ENCODE assay signal across 31 cellular contexts in the genomic region with DNA sequence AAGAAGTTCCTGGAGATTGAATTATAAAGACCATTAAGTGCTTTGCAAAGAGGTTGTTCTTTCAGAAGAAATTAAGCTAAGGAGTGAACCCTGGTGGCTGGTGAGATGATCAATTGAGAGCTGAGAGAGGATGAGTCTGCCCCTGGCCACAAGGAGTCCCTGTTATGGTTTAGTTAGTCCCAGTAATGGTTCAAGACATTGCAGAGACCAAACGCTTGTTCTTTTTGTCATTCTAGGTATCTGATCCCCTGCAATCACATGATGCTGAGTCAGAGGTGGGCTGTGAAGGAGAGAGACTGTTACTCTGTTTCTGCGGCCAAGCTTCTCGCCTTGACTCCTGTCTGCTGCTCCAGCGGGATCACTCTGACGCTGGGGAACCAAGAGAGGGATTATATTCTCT.
DNase-seq lines count a peak whose midpoint lies in the region; ATAC-seq and TF ChIP-seq lines count a peak whose summit lies in the region.
"Had no signal": no experiment of that assay in that cellular context is flagged by ENCODE, and none has a peak within 500 bp of the region (broad histone marks: within the 10 kb centered on the region; RNA-seq: fewer than 3 reads in every experiment).

No MANE protein-coding gene starts in this region.

- no peak overlapping the region for H3K56ac ChIP-seq in mesendoderm (ENCODE audit: low read length)

- H3K4me1 ChIP-seq in Loucy (ENCODE audit: insufficient read depth, low read length, poor library complexity, severe bottlenecking): no peaks in the 10 kb centered on the region
- no peaks in the 10 kb centered on the region for H3K4me1 ChIP-seq in mesendoderm (ENCODE audit: control insufficient read depth, low read depth, low read length)
- H3K4me1 ChIP-seq: adrenal gland, uterus had no signal

- no peak overlapping the region for H4K5ac ChIP-seq in mesendoderm (ENCODE audit: low read length)

- H3K36me3 ChIP-seq in Loucy (ENCODE audit: insufficient read depth, low read length): no peaks in the 10 kb centered on the region
- H3K36me3 ChIP-seq in mesendoderm (ENCODE audit: control insufficient read depth, insufficient read depth, low read length): no peaks in the 10 kb centered on the region
- H3K36me3 ChIP-seq: adrenal gland, uterus had no signal

- no peaks in the 10 kb centered on the region for H3K27me3 ChIP-seq in Loucy (ENCODE audit: insufficient read depth, low read length, poor library complexity, severe bottlenecking)
- H3K27me3 ChIP-seq in mesendoderm (ENCODE audit: insufficient read depth, low read length, poor library complexity): no peaks in the 10 kb centered on the region
- H3K27me3 ChIP-seq: adrenal gland, neutrophil, uterus had no signal

- H3K79me2 ChIP-seq in Loucy (ENCODE audit: insufficient read depth, low read length) (no peaks in the 10 kb centered on the region), mesendoderm (ENCODE audit: control insufficient read depth, insufficient read depth, low read length) (no peaks in the 10 kb centered on the region)

- H3K4me3 ChIP-seq in Loucy (ENCODE audit: low read length, poor library complexity, severe bottlenecking): no peak overlapping the region
- H3K4me3 ChIP-seq in mesendoderm (ENCODE audit: low read length): no peak overlapping the region
- H3K4me3 ChIP-seq: adrenal gland, PC-9, uterus had no signal

- H3K4ac ChIP-seq in mesendoderm (ENCODE audit: low read depth, low read length): no peak overlapping the region

- DNase-seq in COLO829 (ENCODE audit: low spot score) (peak; percentile 42), chondrocyte (ENCODE audit: low spot score) (no peak), mesendoderm (peak; percentile 76), superior temporal gyrus (ENCODE audit: extremely low spot score) (no peak), HPDE6-E6E7 (ENCODE audit: extremely low spot score) (no peak)
- DNase-seq in activated naive CD4-positive, alpha-beta T cell (lab: John Stamatoyannopoulos, UW): no peak
- DNase-seq: activated CD4-positive, alpha-beta T cell treated with anti-CD3 and anti-CD28 coated beads, Interleukin-2, amount 10 ng/mL, durations not matched to agents 7 days and 5 days; activated naive CD4-positive, alpha-beta T cell treated with Interleukin-2 at 50 U/mL for 16 hours; activated T-cell treated with anti-CD3 and anti-CD28 coated beads, Interleukin-2, amount 50 U/mL, for 72 hours; adrenal gland; CD8-positive, alpha-beta memory T cell; DMS153; GDM1; HCEC 1CT; left colon; mesenchymal stem cell; NCI-H1417 treated with DMSO at 0.1 percent for 48 hours; NCI-H2081 treated with DMSO at 0.1 percent for 48 hours; NCI-H345; NCI-H748 treated with DMSO at 0.1 percent for 48 hours; PC-9; Right ventricle myocardium superior; stimulated activated naive CD8-positive, alpha-beta T cell treated with anti-CD3 and anti-CD28 coated beads, Interleukin-15, Interleukin-2, amounts not matched to agents 100 U/mL and 50 U/mL, for 24 hours; uterus had no signal

- no peak overlapping the region for H2AFZ ChIP-seq in Loucy (ENCODE audit: low read length)
- H2AFZ ChIP-seq: PC-9 had no signal

- WGBS in mesendoderm (ENCODE audit: extremely low coverage, insufficient coverage, low lambda C conversion rate): no CpG with 5 or more reads among the region's 5 CpGs

- H2BK5ac ChIP-seq in mesendoderm (ENCODE audit: low read length): no peak overlapping the region

- H4K20me1 ChIP-seq in Loucy (ENCODE audit: insufficient read depth, low read length, poor library complexity, severe bottlenecking): no peaks in the 10 kb centered on the region

- H3K27ac ChIP-seq in mesendoderm (ENCODE audit: low read depth, low read length): no peak overlapping the region
- H3K27ac ChIP-seq: adrenal gland, KMS-11, neutrophil, PC-9, uterus, VCaP had no signal

- no peaks in the 10 kb centered on the region for H3K9me3 ChIP-seq in Loucy (ENCODE audit: insufficient read depth, low read depth, low read length)
- H3K9me3 ChIP-seq: adrenal gland, neutrophil, uterus had no signal

- no peak overlapping the region for H3K27ac Mint-ChIP-seq in chondrocyte (ENCODE audit: unreplicated experiment)
- H3K27ac Mint-ChIP-seq: activated CD4-positive, alpha-beta T cell treated with anti-CD3 and anti-CD28 coated beads, Interleukin-2, amount 10 ng/mL, durations not matched to agents 7 days and 5 days; activated T-cell treated with anti-CD3 and anti-CD28 coated beads, Interleukin-2, amount 50 U/mL, for 72 hours; brain; CD8-positive, alpha-beta memory T cell; progenitor cell of endocrine pancreas had no signal

- no peaks in the 10 kb centered on the region for H3K9me3 Mint-ChIP-seq in chondrocyte (ENCODE audit: low read depth)
- H3K9me3 Mint-ChIP-seq: activated CD4-positive, alpha-beta T cell treated with anti-CD3 and anti-CD28 coated beads, Interleukin-2, amount 10 ng/mL, durations not matched to agents 7 days and 5 days; activated T-cell treated with anti-CD3 and anti-CD28 coated beads, Interleukin-2, amount 50 U/mL, for 72 hours; brain; CD8-positive, alpha-beta memory T cell had no signal

- H3K18ac ChIP-seq in mesendoderm (ENCODE audit: low read length): no peak overlapping the region

- no peak overlapping the region for H3K9ac ChIP-seq in Loucy (ENCODE audit: low read depth, low read length, poor library complexity, severe bottlenecking)
- no peak overlapping the region for H3K9ac ChIP-seq in mesendoderm (ENCODE audit: low read length)
- H3K9ac ChIP-seq: KMS-11 had no signal

- H3F3A ChIP-seq in Loucy (ENCODE audit: low read depth): no peaks in the 10 kb centered on the region

- no peak overlapping the region for H2BK120ac ChIP-seq in mesendoderm (ENCODE audit: low read depth, low read length)

- TF ChIP-seq CTCF in Loucy (conservative IDR thresholded peaks at IDR 0.05; ENCODE audit: low read length) (peak; percentile 44), chondrocyte (IDR thresholded peaks at IDR 0.05) (peak; percentile 17)

- H3K4me3 Mint-ChIP-seq in chondrocyte (ENCODE audit: unreplicated experiment): no peak overlapping the region
- H3K4me3 Mint-ChIP-seq: activated CD4-positive, alpha-beta T cell treated with anti-CD3 and anti-CD28 coated beads, Interleukin-2, amount 10 ng/mL, durations not matched to agents 7 days and 5 days; activated T-cell treated with anti-CD3 and anti-CD28 coated beads, Interleukin-2, amount 50 U/mL, for 72 hours; brain; CD8-positive, alpha-beta memory T cell had no signal

- H3K4me2 ChIP-seq in Loucy (ENCODE audit: low read depth, low read length, poor library complexity, severe bottlenecking) (no peak overlapping the region), mesendoderm (ENCODE audit: low read length) (no peak overlapping the region)
- H3K4me2 ChIP-seq: KMS-11, PC-9 had no signal

- no peak overlapping the region for H2BK15ac ChIP-seq in mesendoderm (replicated peaks; ENCODE audit: low read depth)

- H4K8ac ChIP-seq in mesendoderm (ENCODE audit: low read depth, low read length): no peak overlapping the region

- ATAC-seq in GM21515 (IDR thresholded peaks at IDR 0.05; ENCODE audit: unreplicated experiment): no peak
- ATAC-seq: left colon; stimulated activated naive CD8-positive, alpha-beta T cell treated with anti-CD3 and anti-CD28 coated beads, Interleukin-15, Interleukin-2, amounts not matched to agents 100 U/mL and 50 U/mL, for 24 hours had no signal

- H3K9me2 ChIP-seq in Loucy (replicated peaks; ENCODE audit: low read depth, low read length): no peaks in the 10 kb centered on the region

- H3K36me3 Mint-ChIP-seq in chondrocyte (ENCODE audit: low read depth): no peaks in the 10 kb centered on the region
- H3K36me3 Mint-ChIP-seq: brain had no signal

- H2AK5ac ChIP-seq in mesendoderm (ENCODE audit: low read length): no peak overlapping the region

- H3K4me1 Mint-ChIP-seq in chondrocyte (ENCODE audit: low read depth): no peaks in the 10 kb centered on the region
- H3K4me1 Mint-ChIP-seq: activated CD4-positive, alpha-beta T cell treated with anti-CD3 and anti-CD28 coated beads, Interleukin-2, amount 10 ng/mL, durations not matched to agents 7 days and 5 days; CD8-positive, alpha-beta memory T cell had no signal

- H3K23ac ChIP-seq in mesendoderm (ENCODE audit: low read length): no peak overlapping the region

- no peaks in the 10 kb centered on the region for H3K79me1 ChIP-seq in mesendoderm (ENCODE audit: low read length)

- no peaks in the 10 kb centered on the region for H3K27me3 Mint-ChIP-seq in chondrocyte (ENCODE audit: low read depth)
- H3K27me3 Mint-ChIP-seq: activated CD4-positive, alpha-beta T cell treated with anti-CD3 and anti-CD28 coated beads, Interleukin-2, amount 10 ng/mL, durations not matched to agents 7 days and 5 days; progenitor cell of endocrine pancreas had no signal

Comparison
In these comparisons a context has a peak if more than half of its experiments do, and no peak if none do; other contexts are left out.
1. DNase-seq: peak in COLO829 (single experiment) and mesendoderm (single experiment); none in chondrocyte (single experiment), superior temporal gyrus (single experiment), HPDE6-E6E7 (single experiment) and activated naive CD4-positive, alpha-beta T cell (0 of 4).